ENCODE assay signal across 29 cellular contexts in genomic region chrX:113222305-113222704, GRCh38.
"Had no signal": no experiment of that assay in that cellular context is flagged by ENCODE, and none has a peak within 500 bp of the region (broad histone marks: within the 10 kb centered on the region; RNA-seq: fewer than 3 reads in every experiment).

No MANE protein-coding gene starts in this region.

- H3K36me3 ChIP-seq: neural progenitor cell, ovary, right lobe of liver, sigmoid colon, spleen, suprapubic skin, tibial artery, transverse colon, upper lobe of right lung, uterus had no signal

- H3K4me1 Mint-ChIP-seq: natural killer cell; nephron; stimulated activated memory B cell treated with anti-CD40 and anti-IgM and Interleukin-4, amounts not matched to agents 10 μg/mL and 1 μg/mL and 100 μg/mL, for 72 hours; stimulated activated naive CD8-positive, alpha-beta T cell treated with anti-CD3 and anti-CD28 coated beads, Interleukin-15, amount 100 ng/mL, for 72 hours had no signal

- H3K9ac ChIP-seq: neural progenitor cell had no signal

- DNase-seq: naive thymus-derived CD4-positive, alpha-beta T cell; natural killer cell; occipital lobe; ovary; psoas muscle; right cardiac atrium; right lobe of liver; sigmoid colon; small intestine; spleen; stimulated activated CD4-positive, alpha-beta T cell treated with anti-CD3 and anti-CD28 coated beads, Interleukin-12 subunit alpha, Interleukin-12 subunit beta, amount 100 ng/mL, for 4 hours; stimulated activated CD4-positive, alpha-beta T cell treated with anti-CD3 and anti-CD28 coated beads, Interleukin-1b, Interleukin-23, amount 100 ng/mL, for 48 hours; stimulated activated CD4-positive, alpha-beta T cell treated with anti-CD3 and anti-CD28 coated beads, Interleukin-4, amount 100 ng/mL, for 1 hour; stimulated activated CD4-positive, alpha-beta T cell treated with anti-CD3 and anti-CD28 coated beads, Interleukin-4, amount 100 ng/mL, for 4 hours; stimulated activated CD8-positive, alpha-beta memory T cell treated with anti-CD3 and anti-CD28 coated beads, Interleukin-4, amount 100 ng/mL, for 48 hours; stimulated activated naive CD4-positive, alpha-beta T cell; stimulated activated naive CD8-positive, alpha-beta T cell treated with anti-CD3 and anti-CD28 coated beads, Interleukin-15, amount 100 ng/mL, for 72 hours; stimulated activated naive CD8-positive, alpha-beta T cell treated with anti-CD3 and anti-CD28 coated beads, Interleukin-15, Interleukin-2, amounts not matched to agents 100 U/mL and 50 U/mL, for 24 hours; substantia nigra; testis; tibial artery; transverse colon; upper lobe of right lung; uterus had no signal

- H3K36me3 Mint-ChIP-seq: naive thymus-derived CD4-positive, alpha-beta T cell; natural killer cell; neural progenitor cell; stimulated activated memory B cell treated with anti-CD40 and anti-IgM and Interleukin-4, amounts not matched to agents 10 μg/mL and 1 μg/mL and 100 μg/mL, for 72 hours; type B pancreatic cell had no signal

- H3K4me3 ChIP-seq: neural progenitor cell, ovary, psoas muscle, right lobe of liver, sigmoid colon, spleen, suprapubic skin, testis, tibial artery, transverse colon, upper lobe of right lung, uterus had no signal

- FAIRE-seq: small intestine had no signal

- H3K27me3 ChIP-seq: neural progenitor cell, ovary, right lobe of liver, sigmoid colon, spleen, suprapubic skin, testis, tibial artery, transverse colon, upper lobe of right lung had no signal

- H3K27me3 Mint-ChIP-seq: naive thymus-derived CD4-positive, alpha-beta T cell; stimulated activated memory B cell treated with anti-CD40 and anti-IgM and Interleukin-4, amounts not matched to agents 10 μg/mL and 1 μg/mL and 100 μg/mL, for 72 hours; stimulated activated naive CD8-positive, alpha-beta T cell treated with anti-CD3 and anti-CD28 coated beads, Interleukin-15, amount 100 ng/mL, for 72 hours; type B pancreatic cell had no signal

- H3K9me3 Mint-ChIP-seq: stimulated activated memory B cell treated with anti-CD40 and anti-IgM and Interleukin-4, amounts not matched to agents 10 μg/mL and 1 μg/mL and 100 μg/mL, for 72 hours; type B pancreatic cell had no signal

- H3K27ac Mint-ChIP-seq: naive thymus-derived CD4-positive, alpha-beta T cell; natural killer cell; nephron; neural progenitor cell; stimulated activated memory B cell treated with anti-CD40 and anti-IgM and Interleukin-4, amounts not matched to agents 10 μg/mL and 1 μg/mL and 100 μg/mL, for 72 hours; stimulated activated naive CD8-positive, alpha-beta T cell treated with anti-CD3 and anti-CD28 coated beads, Interleukin-15, amount 100 ng/mL, for 72 hours; type B pancreatic cell had no signal

- H3K4me1 ChIP-seq: neural progenitor cell, psoas muscle, right lobe of liver, sigmoid colon, spleen, suprapubic skin, testis, tibial artery, transverse colon, upper lobe of right lung, uterus had no signal

- H3K4me3 Mint-ChIP-seq: naive thymus-derived CD4-positive, alpha-beta T cell; natural killer cell; nephron; neural progenitor cell; stimulated activated memory B cell treated with anti-CD40 and anti-IgM and Interleukin-4, amounts not matched to agents 10 μg/mL and 1 μg/mL and 100 μg/mL, for 72 hours; stimulated activated naive CD8-positive, alpha-beta T cell treated with anti-CD3 and anti-CD28 coated beads, Interleukin-15, amount 100 ng/mL, for 72 hours; type B pancreatic cell had no signal

- ATAC-seq: naive thymus-derived CD4-positive, alpha-beta T cell; natural killer cell; psoas muscle; right cardiac atrium; right lobe of liver; stimulated activated memory B cell treated with anti-CD40 and anti-IgM and Interleukin-4, amounts not matched to agents 10 μg/mL and 1 μg/mL and 100 μg/mL, for 72 hours; stimulated activated naive CD8-positive, alpha-beta T cell treated with anti-CD3 and anti-CD28 coated beads, Interleukin-15, amount 100 ng/mL, for 72 hours; stimulated activated naive CD8-positive, alpha-beta T cell treated with anti-CD3 and anti-CD28 coated beads, Interleukin-15, Interleukin-2, amounts not matched to agents 100 U/mL and 50 U/mL, for 24 hours; upper lobe of right lung had no signal

- H3K9me3 ChIP-seq: ovary, psoas muscle, right lobe of liver, sigmoid colon, suprapubic skin, testis, transverse colon, upper lobe of right lung, uterus had no signal

- H3K27ac ChIP-seq: neural progenitor cell, ovary, psoas muscle, right lobe of liver, sigmoid colon, spleen, suprapubic skin, testis, tibial artery, transverse colon, upper lobe of right lung, uterus had no signal
